1 cellular context compared by ENCODE assay signal in genomic region chr22:19972251-19972650, GRCh38.
TF ChIP-seq lines count a peak whose summit lies in the region.

No MANE protein-coding gene starts in this region.

TF ChIP-seq in K562, 482 proteins besides CTCF, POLR2A, EP300 and RAD21:
- no peak for TF ChIP-seq ID3 (CRISPR knock-in tag; IDR thresholded peaks at IDR 0.05)
- peak; percentile 47; the same call in 1 of the 2 replicates for TF ChIP-seq ID3 (tag; IDR thresholded peaks at IDR 0.05)
- 0 out of 2 replicates have a peak, but pooled peaks have one; percentile 14 for TF ChIP-seq MTA3 (IDR thresholded peaks at IDR 0.05; ENCODE audit: borderline replicate concordance)
- TF ChIP-seq NELFE (IDR thresholded peaks at IDR 0.05; ENCODE audit: insufficient read depth, insufficient read length), result no peak
- TF ChIP-seq PBX2 (CRISPR knock-in tag; IDR thresholded peaks at IDR 0.05; ENCODE audit: low read depth), result 0 out of 2 replicates have a peak, but pooled peaks have one; percentile 30
- TF ChIP-seq PBX2 (tag; conservative IDR thresholded peaks at IDR 0.05; ENCODE audit: low read depth), result no peak
- TF ChIP-seq ATF1 (CRISPR knock-in tag; IDR thresholded peaks at IDR 0.05), result 0 out of 2 replicates have a peak, but pooled peaks have one; percentile 42
- TF ChIP-seq ATF1 (tag; IDR thresholded peaks at IDR 0.05), result no peak
- TF ChIP-seq POLR2B (IDR thresholded peaks at IDR 0.05; ENCODE audit: low read depth, partially characterized antibody), result no peak
- TF ChIP-seq CHD7 (IDR thresholded peaks at IDR 0.05; ENCODE audit: low read depth, low read length), result peak; percentile 31
- TF ChIP-seq E2F6 (IDR thresholded peaks at IDR 0.05; ENCODE audit: borderline replicate concordance in 1 of 2, extremely low read depth in 1 of 2, insufficient read depth in 1 of 2, insufficient read length in 1 of 2, low read depth in 1 of 2, low read length in 1 of 2, poor library complexity in 1 of 2, severe bottlenecking in 1 of 2), result no peak
- no peak for TF ChIP-seq KAT8 (IDR thresholded peaks at IDR 0.05; ENCODE audit: low read depth)
- peak; percentile 29; the same call in 1 of the 2 replicates for TF ChIP-seq RFX7 (CRISPR knock-in tag; IDR thresholded peaks at IDR 0.05)
- no peak for TF ChIP-seq GABPA (tag; conservative IDR thresholded peaks at IDR 0.05; ENCODE audit: low read depth)
- no peak for TF ChIP-seq CXXC5 (CRISPR knock-in tag; IDR thresholded peaks at IDR 0.05)
- TF ChIP-seq SUPT5H (IDR thresholded peaks at IDR 0.05), result peak; percentile 15; the same call in 1 of the 2 replicates
- no peak for TF ChIP-seq ETV1 (tag; conservative IDR thresholded peaks at IDR 0.05; ENCODE audit: low read depth)
- TF ChIP-seq POLR2G (IDR thresholded peaks at IDR 0.05; ENCODE audit: low read depth, low read length), result peak; percentile 72
- TF ChIP-seq TAF15 (IDR thresholded peaks at IDR 0.05; ENCODE audit: low read depth, low read length), result peak; percentile 66; the same call in 1 of the 2 replicates
